ENCODE assay signal across 9 cellular contexts in genomic region chr4:25672756-25673155, GRCh38. TPM values are rescaled to one million over a fixed set of nuclear protein-coding genes. Genes with fewer than 3 reads are reported as not detected.
"Had no signal": no experiment of that assay in that cellular context is flagged by ENCODE, and none has a peak within 500 bp of the region (broad histone marks: within the 10 kb centered on the region; RNA-seq: fewer than 3 reads in every experiment).

No MANE protein-coding gene starts in this region.

- ATAC-seq: GM23338, HCT116 had no signal

- DNase-seq: GM23248, GOT3, H7, H9, HCEC 1CT, HFFc6 had no signal

RNA-seq across cellular contexts. Expression of gene SLC34A2, which starts 17.1 kb away (rescaled TPM):
- total RNA-seq: GM23248, H4, HFFc6 had no signal
